In genomic region chr19:743168-743687, GRCh38 we compare ENCODE assay signal across 14 cellular contexts. TPM values are rescaled to one million over a fixed set of nuclear protein-coding genes. Genes with fewer than 3 reads are reported as not detected.
A peak's percentile ranks its signal among the peaks of the same experiment; 100 is the strongest.
DNase-seq lines count a peak whose midpoint lies in the region; ATAC-seq, FAIRE-seq and TF ChIP-seq lines count a peak whose summit lies in the region.
"Had no signal": no experiment of that assay in that cellular context is flagged by ENCODE, and none has a peak within 500 bp of the region (broad histone marks: within the 10 kb centered on the region; RNA-seq: fewer than 3 reads in every experiment).

No MANE protein-coding gene starts in this region.

- POLR2A ChIA-PET in K562 (lab: Yijun Ruan, JAX): interaction anchor here (0.7 to 1.0 kb wide), 2 partner anchors 21 to 199 kb away, joined by 3 read pairs; no protein-coding TSS in a partner anchor
- POLR2A ChIA-PET in SK-N-SH (lab: Yijun Ruan, JAX): no interaction called here
- POLR2A ChIA-PET in MCF 10A (lab: Yijun Ruan, JAX): no interaction called here

- no peak overlapping the region for H3K27ac Mint-ChIP-seq in MCF 10A (ENCODE audit: low read depth, unreplicated experiment)
- H3K27ac Mint-ChIP-seq: CD14-positive monocyte had no signal

- no peak overlapping the region for H3K4me3 ChIP-seq in K562
- no peak overlapping the region for H3K4me3 ChIP-seq in muscle layer of duodenum (ENCODE audit: low read depth in 1 of 2, low read length in 2 of 2)
- H3K4me3 ChIP-seq in SK-N-SH (ENCODE audit: low read depth in 2 of 2, low read length in 1 of 2): no peak overlapping the region; a peak in 1 of 4 replicates
- H3K4me3 ChIP-seq: SK-N-MC had no signal

- H3K4me2 ChIP-seq in K562 (ENCODE audit: insufficient read depth, low read length) (no peak overlapping the region), SK-N-SH (no peak overlapping the region)
- H3K4me2 ChIP-seq: KMS-11 had no signal

- peaks cover 5 to 50% of the 10 kb centered on the region in 2 experiments; a peak in 3 of 5 replicates for H3K4me1 ChIP-seq in K562 (replicated peaks in 1 of 2; ENCODE audit: control insufficient read depth in 2 of 2, insufficient read depth in 2 of 2, low read length in 2 of 2)
- peaks cover 0 to 3% of the 10 kb centered on the region in 2 donors for H3K4me1 ChIP-seq in muscle layer of duodenum (ENCODE audit: control insufficient read depth in 1 of 2, insufficient read depth in 2 of 2, low read length in 2 of 2)
- no peaks in the 10 kb centered on the region for H3K4me1 ChIP-seq in SK-N-SH (ENCODE audit: control insufficient read depth in 1 of 2, insufficient read depth in 2 of 2, low read depth in 1 of 2, low read length in 1 of 2)

- no peaks in the 10 kb centered on the region for H3K27me3 Mint-ChIP-seq in MCF 10A (ENCODE audit: insufficient read depth, unreplicated experiment)

- in situ Hi-C loops in K562 (cut with MboI): no loop called here

- H3K9me3 ChIP-seq in K562 (replicated peaks; ENCODE audit: control insufficient read depth, insufficient read depth, low read depth, low read length) (no peaks in the 10 kb centered on the region), muscle layer of duodenum (ENCODE audit: control insufficient read depth in 1 of 2, low read length in 2 of 2) (peaks cover 0 to 7% of the 10 kb centered on the region in 2 donors), SK-N-SH (no peaks in the 10 kb centered on the region)

- TF ChIP-seq EP300 in K562 (IDR thresholded peaks at IDR 0.05; ENCODE audit: low read length): no peak
- TF ChIP-seq EP300 in SK-N-SH (IDR thresholded peaks at IDR 0.05; ENCODE audit: borderline replicate concordance in 1 of 2, low read depth in 1 of 2, low read length in 1 of 2): no peak

- H3K27me3 ChIP-seq in K562 (ENCODE audit: control insufficient read depth in 2 of 2, insufficient read depth in 2 of 2, low read length in 2 of 2) (no peaks in the 10 kb centered on the region), muscle layer of duodenum (ENCODE audit: low read depth, low read length) (no peaks in the 10 kb centered on the region), SK-N-SH (ENCODE audit: insufficient read depth) (no peaks in the 10 kb centered on the region)

- H3K36me3 ChIP-seq in K562 (ENCODE audit: control insufficient read depth, insufficient read depth, low read length) (no peaks in the 10 kb centered on the region), muscle layer of duodenum (ENCODE audit: control insufficient read depth in 1 of 2, insufficient read depth in 2 of 2, low read length in 2 of 2) (peaks cover 0 to 26% of the 10 kb centered on the region in 2 donors), SK-N-SH (replicated peaks in 1 of 2; ENCODE audit: control insufficient read depth in 1 of 2, insufficient read depth in 2 of 2, low read length in 1 of 2) (no peaks in the 10 kb centered on the region)

- DNase-seq in DMS79 (lab: John Stamatoyannopoulos, UW) (peak; percentile 99), NCI-H1105 treated with DMSO at 0.1 percent for 48 hours (lab: John Stamatoyannopoulos, UW) (peak; percentile 60), K562 (ENCODE audit: extremely low read depth in 1 of 4, low spot score in 3 of 4) (peak in 1 of 4 experiments; percentile 41), SK-N-SH (no peak), activated gamma-delta T cell treated with Interleukin-2 at 50 U/mL for 16 hours (no peak), RCC 7860 (ENCODE audit: low spot score) (no peak), MCF 10A (ENCODE audit: unreplicated experiment) (no peak)
- DNase-seq: naive B cell had no signal

- no peak overlapping the region for H3K4me3 Mint-ChIP-seq in MCF 10A (ENCODE audit: unreplicated experiment)
- H3K4me3 Mint-ChIP-seq: CD14-positive monocyte, naive B cell had no signal

- BruUV-seq in K562 (replicated peaks; lab: Mats Ljungman, UMichigan) (no TSS peak), MCF 10A (replicated peaks; lab: Mats Ljungman, UMichigan) (no TSS peak)

- no peaks in the 10 kb centered on the region for H3K9me3 Mint-ChIP-seq in MCF 10A (ENCODE audit: unreplicated experiment)

- TF ChIP-seq CTCF in K562 (IDR thresholded peaks at IDR 0.05 in 2 of 3, conservative IDR thresholded peaks at IDR 0.05 in 1 of 3; ENCODE audit: insufficient read depth in 2 of 3, low read depth in 1 of 3, low read length in 3 of 3) (no peak), SK-N-SH (IDR thresholded peaks at IDR 0.05) (no peak), MCF 10A (IDR thresholded peaks at IDR 0.05; ENCODE audit: unreplicated experiment) (no peak)

- CTCF ChIA-PET in K562 (lab: Yijun Ruan, JAX; ENCODE audit: low intra/inter-chr PET ratio): no interaction called here
- CTCF ChIA-PET in SK-N-SH (lab: Yijun Ruan, JAX): interaction anchor here (1.7 kb wide), 1 partner anchor 9 kb away, joined by 7 read pairs; no protein-coding TSS in a partner anchor
- CTCF ChIA-PET in MCF 10A (lab: Yijun Ruan, JAX): no interaction called here

- WGBS in K562 (ENCODE audit: insufficient coverage, low coverage, missing lambda C conversion rate): 38% methylated on average over 13 of the region's 13 CpGs
- 84% methylated on average over 8 of the region's 13 CpGs for WGBS in SK-N-SH (ENCODE audit: low lambda C conversion rate)

- H3K79me2 ChIP-seq in K562 (ENCODE audit: control insufficient read depth, insufficient read depth, low read length): no peaks in the 10 kb centered on the region
- no peaks in the 10 kb centered on the region for H3K79me2 ChIP-seq in SK-N-SH (ENCODE audit: insufficient read depth)

- intact Hi-C loops in K562 (cut with micrococcal nuclease): no loop called here
- intact Hi-C loops in MCF 10A (cut with micrococcal nuclease): no loop called here

- no peaks in the 10 kb centered on the region for H4K20me1 ChIP-seq in K562 (replicated peaks; ENCODE audit: control insufficient read depth, insufficient read depth, low read length)
- no peaks in the 10 kb centered on the region for H4K20me1 ChIP-seq in SK-N-SH (ENCODE audit: insufficient read depth)

- H2AFZ ChIP-seq in K562 (ENCODE audit: low read depth, low read length): 0 out of 2 replicates have a peak overlapping the region, but pooled peaks have one; percentile 54
- H2AFZ ChIP-seq in SK-N-SH (ENCODE audit: low read depth): no peak overlapping the region

- H3K9me1 ChIP-seq in K562 (ENCODE audit: control insufficient read depth, insufficient read depth, low read length): no peaks in the 10 kb centered on the region

- FAIRE-seq in K562 (lab: Jason Lieb, UNC) (no peak), RCC 7860 (lab: Jason Lieb, UNC) (no peak)
- FAIRE-seq: colon had no signal

- TF ChIP-seq RAD21 in K562 (CRISPR knock-in tag; conservative IDR thresholded peaks at IDR 0.05 in 1 of 2, IDR thresholded peaks at IDR 0.05 in 1 of 2): no peak
- no peak for TF ChIP-seq RAD21 in SK-N-SH (IDR thresholded peaks at IDR 0.05; ENCODE audit: low read length)

- H3K27ac ChIP-seq in K562 (ENCODE audit: extremely low read depth, low read depth, low read length) (no peak overlapping the region), muscle layer of duodenum (ENCODE audit: low read length) (peak overlapping the region; percentile 69), SK-N-SH (ENCODE audit: low read depth in 2 of 2, low read length in 1 of 2) (no peak overlapping the region)
- H3K27ac ChIP-seq: KMS-11, SK-N-MC had no signal

- ATAC-seq in K562: peak; percentile 15; the same call in 2 of the 3 replicates

- no peak for TF ChIP-seq POLR2A in K562 (conservative IDR thresholded peaks at IDR 0.05)

- H3K36me3 Mint-ChIP-seq in MCF 10A (ENCODE audit: insufficient read depth, unreplicated experiment): peaks cover 6% of the 10 kb centered on the region
- H3K36me3 Mint-ChIP-seq: CD14-positive monocyte, naive B cell had no signal

- no peaks in the 10 kb centered on the region for H3F3A ChIP-seq in SK-N-SH (replicated peaks; ENCODE audit: insufficient read depth)

- peak overlapping the region in 1 of 2 experiments; percentile 73; a peak in 2 of 4 replicates for H3K9ac ChIP-seq in K562 (ENCODE audit: insufficient read depth in 1 of 2, low read depth in 2 of 2, low read length in 2 of 2)
- H3K9ac ChIP-seq in SK-N-SH: no peak overlapping the region
- H3K9ac ChIP-seq: KMS-11 had no signal

- no peaks in the 10 kb centered on the region for H3K4me1 Mint-ChIP-seq in MCF 10A (ENCODE audit: insufficient read depth, unreplicated experiment)
- H3K4me1 Mint-ChIP-seq: CD14-positive monocyte had no signal

- no peaks in the 10 kb centered on the region for H3K9me2 ChIP-seq in SK-N-SH

RNA-seq across cellular contexts. Expression of gene MISP, which starts 7.7 kb away (rescaled TPM):
- not detected in 2 replicates for total RNA-seq in K562 (2011; cell fraction: chromatin; rRNA removed; ENCODE audit: low replicate concordance)
- total RNA-seq in K562 (2011; cell fraction: nucleolus; rRNA removed): not detected in 2 replicates
- total RNA-seq in K562 (2011; cell fraction: nucleoplasm; rRNA removed): not detected in 2 replicates
- total RNA-seq in K562 (2014; rRNA removed) (0.05 and 0.24 TPM in 2 replicates), K562 (2014; rRNA removed; fragmentation: Illumina TruSeq; extraction: Trizol) (not detected in 2 replicates), K562 (2015; rRNA removed; fragmentation: Illumina TruSeq; extraction: Trizol) (not detected in 2 replicates), K562 (2021) (0.20 and 0.29 TPM in 2 replicates), MCF 10A (2022) (33.7 and 35.0 TPM in 2 replicates)
- polyA plus RNA-seq in K562 (2011; rRNA removed) (0.03 and 0.06 TPM in 2 replicates), K562 (2014; fragmentation: Illumina TruSeq; extraction: Trizol) (not detected in 2 replicates), K562 (2014; fragmentation: Nextera tagmentation; extraction: Ambion mirVana) (not detected), K562 (2014; rRNA removed) (0.04 TPM in 1 of 2 replicates, not detected in the other), SK-N-SH (2012; rRNA removed) (0.03 and 0.08 TPM in 2 replicates)
- polyA plus RNA-seq in K562 (2011; cell fraction: cytosol; rRNA removed): 0.10 and 0.13 TPM in 2 replicates
- 0.10 TPM in 1 of 2 replicates, not detected in the other for polyA plus RNA-seq in K562 (2011; cell fraction: nucleus; rRNA removed)
- 0.04 and 0.07 TPM in 2 replicates for polyA plus RNA-seq in K562 (2012)
- not detected in 2 replicates for polyA minus RNA-seq in K562 (2011; rRNA and poly(A)+ RNA removed)
- polyA minus RNA-seq in K562 (2011; cell fraction: cytosol; rRNA and poly(A)+ RNA removed): 0.55 TPM in 1 of 2 replicates, not detected in the other
- not detected in 2 replicates for polyA minus RNA-seq in K562 (2011; cell fraction: nucleus; rRNA and poly(A)+ RNA removed)
- polyA plus RNA-seq in SK-N-SH (2012; cell fraction: cytosol; rRNA removed): 0.05 TPM in 2 replicates
- 0.06 TPM in 2 replicates for polyA plus RNA-seq in SK-N-SH (2012; cell fraction: nucleus; rRNA removed)
- total RNA-seq: subcutaneous adipose tissue had no signal
- polyA plus RNA-seq: CD14-positive monocyte had no signal

RNA-seq across cellular contexts. Expression of gene PALM, which starts 34.5 kb away (rescaled TPM):
- 4.4 and 8.7 TPM in 2 replicates for total RNA-seq in K562 (2011; cell fraction: chromatin; rRNA removed; ENCODE audit: low replicate concordance)
- total RNA-seq in K562 (2011; cell fraction: nucleolus; rRNA removed): 4.2 and 5.2 TPM in 2 replicates
- total RNA-seq in K562 (2011; cell fraction: nucleoplasm; rRNA removed): 2.3 and 6.4 TPM in 2 replicates
- total RNA-seq in K562 (2014; rRNA removed) (2.6 and 3.3 TPM in 2 replicates), K562 (2014; rRNA removed; fragmentation: Illumina TruSeq; extraction: Trizol) (0.51 and 0.73 TPM in 2 replicates), K562 (2015; rRNA removed; fragmentation: Illumina TruSeq; extraction: Trizol) (1.6 and 1.8 TPM in 2 replicates), K562 (2021) (6.6 and 6.9 TPM in 2 replicates), MCF 10A (2022) (0.44 TPM in 1 of 2 replicates, not detected in the other)
- polyA plus RNA-seq in K562 (2011; rRNA removed) (2.4 and 2.8 TPM in 2 replicates), K562 (2014; fragmentation: Illumina TruSeq; extraction: Trizol) (1.7 and 3.0 TPM in 2 replicates), K562 (2014; fragmentation: Nextera tagmentation; extraction: Ambion mirVana) (under 1 TPM; 0.04 to 0.08 TPM), K562 (2014; rRNA removed) (2.1 and 3.3 TPM in 2 replicates), SK-N-SH (2012; rRNA removed) (6.2 and 15.6 TPM in 2 replicates)
- 2.4 and 5.7 TPM in 2 replicates for polyA plus RNA-seq in K562 (2011; cell fraction: cytosol; rRNA removed)
- polyA plus RNA-seq in K562 (2011; cell fraction: nucleus; rRNA removed): 2.8 and 5.3 TPM in 2 replicates
- polyA plus RNA-seq in K562 (2012): 3.7 and 10.5 TPM in 2 replicates
- 0.45 and 1.0 TPM in 2 replicates for polyA minus RNA-seq in K562 (2011; rRNA and poly(A)+ RNA removed)
- polyA minus RNA-seq in K562 (2011; cell fraction: cytosol; rRNA and poly(A)+ RNA removed): 8.5 and 10.1 TPM in 2 replicates
- 1.3 and 2.2 TPM in 2 replicates for polyA minus RNA-seq in K562 (2011; cell fraction: nucleus; rRNA and poly(A)+ RNA removed)
- 7.7 and 9.4 TPM in 2 replicates for polyA plus RNA-seq in SK-N-SH (2012; cell fraction: cytosol; rRNA removed)
- 14.9 and 18.0 TPM in 2 replicates for polyA plus RNA-seq in SK-N-SH (2012; cell fraction: nucleus; rRNA removed)
- polyA plus RNA-seq: CD14-positive monocyte had no signal

RNA-seq across cellular contexts. Expression of gene PRSS57, which starts 48.0 kb away (rescaled TPM):
- total RNA-seq in K562 (2011; cell fraction: chromatin; rRNA removed; ENCODE audit: low replicate concordance): not detected in 2 replicates
- total RNA-seq in K562 (2011; cell fraction: nucleolus; rRNA removed): 0.50 and 1.1 TPM in 2 replicates
- 0.37 TPM in 1 of 2 replicates, not detected in the other for total RNA-seq in K562 (2011; cell fraction: nucleoplasm; rRNA removed)
- total RNA-seq in K562 (2014; rRNA removed) (1.9 and 2.0 TPM in 2 replicates), K562 (2014; rRNA removed; fragmentation: Illumina TruSeq; extraction: Trizol) (not detected in 2 replicates), K562 (2015; rRNA removed; fragmentation: Illumina TruSeq; extraction: Trizol) (2.5 and 3.0 TPM in 2 replicates), K562 (2021) (1.0 and 2.0 TPM in 2 replicates), MCF 10A (2022) (not detected in 2 replicates)
- polyA plus RNA-seq in K562 (2011; rRNA removed) (0.22 and 0.49 TPM in 2 replicates), K562 (2014; fragmentation: Illumina TruSeq; extraction: Trizol) (0.86 TPM in 1 of 2 replicates, not detected in the other), K562 (2014; fragmentation: Nextera tagmentation; extraction: Ambion mirVana) (under 1 TPM in 1 of 2 experiments, not detected in 1; 0.06 TPM), K562 (2014; rRNA removed) (1.5 TPM in 2 replicates), SK-N-SH (2012; rRNA removed) (not detected in 2 replicates)
- polyA plus RNA-seq in K562 (2011; cell fraction: cytosol; rRNA removed): 0.53 and 2.1 TPM in 2 replicates
- polyA plus RNA-seq in K562 (2011; cell fraction: nucleus; rRNA removed): 0.34 and 0.37 TPM in 2 replicates
- polyA plus RNA-seq in K562 (2012): 4.0 and 26.3 TPM in 2 replicates
- not detected in 2 replicates for polyA minus RNA-seq in K562 (2011; rRNA and poly(A)+ RNA removed)
- not detected in 2 replicates for polyA minus RNA-seq in K562 (2011; cell fraction: cytosol; rRNA and poly(A)+ RNA removed)
- polyA minus RNA-seq in K562 (2011; cell fraction: nucleus; rRNA and poly(A)+ RNA removed): not detected in 2 replicates
- not detected in 2 replicates for polyA plus RNA-seq in SK-N-SH (2012; cell fraction: cytosol; rRNA removed)
- 0.05 and 0.14 TPM in 2 replicates for polyA plus RNA-seq in SK-N-SH (2012; cell fraction: nucleus; rRNA removed)
- total RNA-seq: subcutaneous adipose tissue had no signal

RNA-seq across cellular contexts. Expression of gene PTBP1, which starts 54.0 kb away (rescaled TPM):
- 327 and 692 TPM in 2 replicates for total RNA-seq in K562 (2011; cell fraction: chromatin; rRNA removed; ENCODE audit: low replicate concordance)
- total RNA-seq in K562 (2011; cell fraction: nucleolus; rRNA removed): 382 and 389 TPM in 2 replicates
- 336 and 353 TPM in 2 replicates for total RNA-seq in K562 (2011; cell fraction: nucleoplasm; rRNA removed)
- total RNA-seq in K562 (2014; rRNA removed) (237 and 443 TPM in 2 replicates), K562 (2014; rRNA removed; fragmentation: Illumina TruSeq; extraction: Trizol) (234 TPM in 2 replicates), K562 (2015; rRNA removed; fragmentation: Illumina TruSeq; extraction: Trizol) (183 and 187 TPM in 2 replicates), K562 (2021) (751 and 759 TPM in 2 replicates), MCF 10A (2022) (348 and 431 TPM in 2 replicates)
- polyA plus RNA-seq in K562 (2011; rRNA removed) (131 and 357 TPM in 2 replicates), K562 (2014; fragmentation: Illumina TruSeq; extraction: Trizol) (413 and 465 TPM in 2 replicates), K562 (2014; fragmentation: Nextera tagmentation; extraction: Ambion mirVana) (10 to 100 TPM; 14.0 to 18.1 TPM), K562 (2014; rRNA removed) (291 and 296 TPM in 2 replicates), SK-N-SH (2012; rRNA removed) (172 and 243 TPM in 2 replicates)
- 138 and 245 TPM in 2 replicates for polyA plus RNA-seq in K562 (2011; cell fraction: cytosol; rRNA removed)
- 683 and 1,149 TPM in 2 replicates for polyA plus RNA-seq in K562 (2011; cell fraction: nucleus; rRNA removed)
- polyA plus RNA-seq in K562 (2012): 757 and 849 TPM in 2 replicates
- 127 and 175 TPM in 2 replicates for polyA minus RNA-seq in K562 (2011; rRNA and poly(A)+ RNA removed)
- 353 and 383 TPM in 2 replicates for polyA minus RNA-seq in K562 (2011; cell fraction: cytosol; rRNA and poly(A)+ RNA removed)
- 242 and 246 TPM in 2 replicates for polyA minus RNA-seq in K562 (2011; cell fraction: nucleus; rRNA and poly(A)+ RNA removed)
- 81.4 and 143 TPM in 2 replicates for polyA plus RNA-seq in SK-N-SH (2012; cell fraction: cytosol; rRNA removed)
- 286 and 334 TPM in 2 replicates for polyA plus RNA-seq in SK-N-SH (2012; cell fraction: nucleus; rRNA removed)

Comparison
In these comparisons a context has a peak if more than half of its experiments do, and no peak if none do; other contexts are left out.
1. DNase-seq: peak in DMS79 (single experiment) and NCI-H1105 treated with DMSO at 0.1 percent for 48 hours (single experiment); none in SK-N-SH (single experiment), activated gamma-delta T cell treated with Interleukin-2 at 50 U/mL for 16 hours (single experiment), RCC 7860 (single experiment) and MCF 10A (single experiment).
2. RNA of gene MISP, which starts 7.7 kb away (total RNA-seq): 33.7 to 35.0 TPM in MCF 10A; 0.05 to 0.29 TPM in K562; every median in the first group is over 10 times any median in the second.